ENCODE assay signal across 8 cellular contexts in the genomic region with DNA sequence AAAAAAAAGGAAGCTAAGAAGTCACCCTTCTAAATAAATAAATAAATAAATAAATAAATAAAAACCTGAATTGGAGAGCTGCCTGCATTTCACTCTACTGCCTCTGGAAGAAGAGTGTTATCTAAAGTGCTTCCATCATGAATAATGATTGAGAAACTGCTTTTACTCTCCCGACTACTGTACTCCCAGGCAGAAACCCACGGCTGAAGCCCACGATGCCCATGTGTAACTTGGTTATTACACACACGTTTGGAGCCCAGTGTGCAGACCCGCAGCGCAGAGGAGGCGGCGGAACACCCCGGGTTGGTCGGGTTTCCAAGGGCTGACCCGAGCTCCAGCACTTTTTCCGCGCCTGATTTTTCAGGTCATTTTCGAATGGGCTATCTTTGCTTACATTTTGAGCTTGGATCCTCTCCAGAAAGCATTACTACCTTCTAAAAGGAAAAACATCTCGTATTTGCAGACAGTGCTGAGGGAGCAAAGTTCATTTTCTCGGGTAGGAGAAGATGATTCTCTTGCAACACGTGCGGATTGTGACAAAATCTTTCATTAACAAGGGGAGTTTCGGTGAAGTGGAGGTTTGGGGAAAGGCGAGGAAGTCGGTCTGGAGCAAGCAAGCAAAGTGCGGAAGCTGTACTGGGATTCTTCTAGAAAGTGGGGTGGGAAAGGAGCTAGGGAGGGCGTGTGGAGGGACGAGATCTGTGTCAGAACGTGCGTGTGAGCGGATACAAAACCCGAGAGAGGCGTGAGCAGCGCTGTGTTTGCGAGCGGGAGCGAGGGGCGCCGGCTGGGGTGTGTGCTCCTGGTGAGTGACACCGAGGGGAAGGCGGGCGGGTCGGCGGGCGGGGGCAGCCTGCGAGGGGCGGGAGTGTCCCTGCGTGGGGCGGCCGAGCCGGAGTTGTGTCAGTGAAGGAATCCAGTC. TPM values are rescaled to one million over a fixed set of nuclear protein-coding genes. Genes with fewer than 3 reads are reported as not detected.
DNase-seq lines count a peak whose midpoint lies in the region; ATAC-seq, FAIRE-seq and TF ChIP-seq lines count a peak whose summit lies in the region.

A gene with protein sequence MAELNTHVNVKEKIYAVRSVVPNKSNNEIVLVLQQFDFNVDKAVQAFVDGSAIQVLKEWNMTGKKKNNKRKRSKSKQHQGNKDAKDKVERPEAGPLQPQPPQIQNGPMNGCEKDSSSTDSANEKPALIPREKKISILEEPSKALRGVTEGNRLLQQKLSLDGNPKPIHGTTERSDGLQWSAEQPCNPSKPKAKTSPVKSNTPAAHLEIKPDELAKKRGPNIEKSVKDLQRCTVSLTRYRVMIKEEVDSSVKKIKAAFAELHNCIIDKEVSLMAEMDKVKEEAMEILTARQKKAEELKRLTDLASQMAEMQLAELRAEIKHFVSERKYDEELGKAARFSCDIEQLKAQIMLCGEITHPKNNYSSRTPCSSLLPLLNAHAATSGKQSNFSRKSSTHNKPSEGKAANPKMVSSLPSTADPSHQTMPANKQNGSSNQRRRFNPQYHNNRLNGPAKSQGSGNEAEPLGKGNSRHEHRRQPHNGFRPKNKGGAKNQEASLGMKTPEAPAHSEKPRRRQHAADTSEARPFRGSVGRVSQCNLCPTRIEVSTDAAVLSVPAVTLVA (plus strand): TSS at position 897 of the 922 bp plus-strand sequence. CDS start 82,552 bp downstream, outside the sequence.

- TF ChIP-seq CTCF in GM12872 (IDR thresholded peaks at IDR 0.05; ENCODE audit: insufficient read depth, low read depth, low read length) (0 out of 3 replicates have a peak, but pooled peaks have one; percentile 16), HFFc6 (IDR thresholded peaks at IDR 0.05) (peak; percentile 46), spleen (IDR thresholded peaks at IDR 0.05 in 8 of 11, conservative IDR thresholded peaks at IDR 0.05 in 3 of 11) (peak in 1 of 11 experiments; percentile 8)

- peak within 1 kb of the TSS; percentile 67 to 92 (median 78) for H3K4me3 ChIP-seq in spleen

- H3K27me3 Mint-ChIP-seq in HFFc6 (ENCODE audit: insufficient read depth), result no peaks in the 10 kb centered on the region; the same call in 1 of the 2 replicates
- H3K27me3 Mint-ChIP-seq in central memory CD8-positive, alpha-beta T cell, result no peaks in the 10 kb centered on the region

- H3K9me3 ChIP-seq in spleen, result no peaks in the 10 kb centered on the region

- H3K27ac ChIP-seq in spleen, result peak within 1 kb of the TSS; percentile 77 to 90 (median 86)

- peaks cover 0 to 28% (median 5%) of the 10 kb centered on the region in 7 donors for H3K27me3 ChIP-seq in spleen (replicated peaks in 1 of 7)

- no peak for TF ChIP-seq POLR2A in spleen (IDR thresholded peaks at IDR 0.05)

- H3K36me3 Mint-ChIP-seq in HFFc6 (ENCODE audit: low read depth), result peaks cover 11% of the 10 kb centered on the region
- H3K36me3 Mint-ChIP-seq in central memory CD8-positive, alpha-beta T cell (ENCODE audit: insufficient read depth), result peaks cover 3% of the 10 kb centered on the region

- WGBS in spleen, 5 donors, result 1 to 2% (median 1%) methylated on average over 36 to 47 of the region's 47 CpGs

- H3K4me1 ChIP-seq in spleen, result peaks cover 4 to 39% (median 22%) of the 10 kb centered on the region in 6 donors

- DNase-seq in HFFc6 (peak; percentile 69), NCI-H146 treated with DMSO at 0.1 percent for 48 hours (lab: John Stamatoyannopoulos, UW; ENCODE audit: unreplicated experiment) (peak; percentile 10), spleen (peak; percentile 89)
- no peak for DNase-seq in central memory CD8-positive, alpha-beta T cell (ENCODE audit: low spot score in 2 of 2)
- no peak for DNase-seq in effector CD8-positive, alpha-beta T cell (lab: John Stamatoyannopoulos, UW)

- H3K4me3 Mint-ChIP-seq in HFFc6, result peak within 1 kb of the TSS; percentile 93
- H3K4me3 Mint-ChIP-seq in central memory CD8-positive, alpha-beta T cell, result peak within 1 kb of the TSS; percentile 88

- H3K36me3 ChIP-seq in spleen, result no peaks in the 10 kb centered on the region

- H3K9me3 Mint-ChIP-seq in HFFc6, result no peaks in the 10 kb centered on the region
- no peaks in the 10 kb centered on the region for H3K9me3 Mint-ChIP-seq in central memory CD8-positive, alpha-beta T cell

- H3K27ac Mint-ChIP-seq in HFFc6, result peak within 1 kb of the TSS; percentile 90
- peak within 1 kb of the TSS; percentile 42 for H3K27ac Mint-ChIP-seq in central memory CD8-positive, alpha-beta T cell (ENCODE audit: low read depth)

- peaks cover 71% of the 10 kb centered on the region for H3K4me1 Mint-ChIP-seq in HFFc6 (ENCODE audit: low read depth)
- peaks cover 6% of the 10 kb centered on the region for H3K4me1 Mint-ChIP-seq in central memory CD8-positive, alpha-beta T cell

- ATAC-seq in activated CD4-positive, CD25-positive, alpha-beta regulatory T cell treated with anti-CD3 and anti-CD28 coated beads, Interleukin-2, amount 50 U/mL, for 24 hours, result peak; percentile 64 to 70
- peak; percentile 71 for ATAC-seq in central memory CD8-positive, alpha-beta T cell (replicated peaks; ENCODE audit: extremely low read depth, poor library complexity, severe bottlenecking)

- intact Hi-C loops in spleen (cut with DNase I; ENCODE audit: low total_unique reads), result loop anchor here (10.0 kb wide), 1 partner anchor 321 kb away; no protein-coding TSS in a partner anchor

- peak; percentile 56 for FAIRE-seq in islet of Langerhans (lab: Jason Lieb, UNC)

RNA-seq across cellular contexts. Expression of the gene that starts here (rescaled TPM):
- total RNA-seq in HFFc6 (2021; fragmentation: NEBNext Ultra II Directional; extraction: Animal tissue kit (Norgen Biotek cat#: 25700)), result 100 to 1,000 TPM; 146 to 205 (median 198) TPM
- total RNA-seq in spleen, result 10 to 100 TPM; 42.6 to 84.7 (median 64.0) TPM
- polyA plus RNA-seq in spleen, result 10 to 100 TPM in 2 of 3 donors, 1 to 10 TPM in 1; 9.5 to 30.4 (median 19.5) TPM

Comparison
In these comparisons a context has a peak if more than half of its experiments do, and no peak if none do; other contexts are left out.
1. DNase-seq: peak in HFFc6 (single experiment), NCI-H146 treated with DMSO at 0.1 percent for 48 hours (single experiment) and spleen (single experiment); none in central memory CD8-positive, alpha-beta T cell (0 of 2) and effector CD8-positive, alpha-beta T cell (single experiment).